Comparison of ENCODE assay signal across 1 cellular context in the genomic region with DNA sequence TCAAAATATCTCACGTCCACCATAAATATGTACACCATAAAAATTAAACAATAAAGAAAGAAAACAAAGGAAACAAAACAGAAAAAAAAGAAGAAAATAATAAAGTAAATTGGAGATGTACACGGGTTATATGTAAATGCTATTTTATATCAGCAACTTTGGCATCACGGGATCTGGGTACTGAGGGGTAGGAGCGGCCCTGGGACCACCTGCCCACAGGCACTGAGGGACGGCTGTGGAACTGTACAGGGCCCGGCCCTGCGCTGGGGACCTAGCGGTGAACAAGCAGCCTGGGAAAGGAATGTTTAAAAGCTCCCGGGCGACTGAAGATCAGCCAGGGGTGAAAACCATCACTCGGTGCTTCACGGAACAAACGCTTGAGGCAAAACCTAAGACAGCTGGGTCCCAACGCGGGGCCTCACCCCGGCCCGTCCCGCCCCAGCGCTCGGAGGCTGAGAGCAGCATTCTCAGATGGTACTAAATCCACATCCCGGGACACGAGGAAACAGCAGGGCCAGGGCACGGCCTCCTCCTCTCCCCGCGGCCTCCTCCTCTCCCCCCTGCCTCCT.
TF ChIP-seq lines count a peak whose summit lies in the region.

No MANE protein-coding gene starts in this region.

TF ChIP-seq in GM23338, 12 proteins besides CTCF, POLR2A, EP300 and RAD21 (continued from another document):
- TF ChIP-seq, protein P1, sequence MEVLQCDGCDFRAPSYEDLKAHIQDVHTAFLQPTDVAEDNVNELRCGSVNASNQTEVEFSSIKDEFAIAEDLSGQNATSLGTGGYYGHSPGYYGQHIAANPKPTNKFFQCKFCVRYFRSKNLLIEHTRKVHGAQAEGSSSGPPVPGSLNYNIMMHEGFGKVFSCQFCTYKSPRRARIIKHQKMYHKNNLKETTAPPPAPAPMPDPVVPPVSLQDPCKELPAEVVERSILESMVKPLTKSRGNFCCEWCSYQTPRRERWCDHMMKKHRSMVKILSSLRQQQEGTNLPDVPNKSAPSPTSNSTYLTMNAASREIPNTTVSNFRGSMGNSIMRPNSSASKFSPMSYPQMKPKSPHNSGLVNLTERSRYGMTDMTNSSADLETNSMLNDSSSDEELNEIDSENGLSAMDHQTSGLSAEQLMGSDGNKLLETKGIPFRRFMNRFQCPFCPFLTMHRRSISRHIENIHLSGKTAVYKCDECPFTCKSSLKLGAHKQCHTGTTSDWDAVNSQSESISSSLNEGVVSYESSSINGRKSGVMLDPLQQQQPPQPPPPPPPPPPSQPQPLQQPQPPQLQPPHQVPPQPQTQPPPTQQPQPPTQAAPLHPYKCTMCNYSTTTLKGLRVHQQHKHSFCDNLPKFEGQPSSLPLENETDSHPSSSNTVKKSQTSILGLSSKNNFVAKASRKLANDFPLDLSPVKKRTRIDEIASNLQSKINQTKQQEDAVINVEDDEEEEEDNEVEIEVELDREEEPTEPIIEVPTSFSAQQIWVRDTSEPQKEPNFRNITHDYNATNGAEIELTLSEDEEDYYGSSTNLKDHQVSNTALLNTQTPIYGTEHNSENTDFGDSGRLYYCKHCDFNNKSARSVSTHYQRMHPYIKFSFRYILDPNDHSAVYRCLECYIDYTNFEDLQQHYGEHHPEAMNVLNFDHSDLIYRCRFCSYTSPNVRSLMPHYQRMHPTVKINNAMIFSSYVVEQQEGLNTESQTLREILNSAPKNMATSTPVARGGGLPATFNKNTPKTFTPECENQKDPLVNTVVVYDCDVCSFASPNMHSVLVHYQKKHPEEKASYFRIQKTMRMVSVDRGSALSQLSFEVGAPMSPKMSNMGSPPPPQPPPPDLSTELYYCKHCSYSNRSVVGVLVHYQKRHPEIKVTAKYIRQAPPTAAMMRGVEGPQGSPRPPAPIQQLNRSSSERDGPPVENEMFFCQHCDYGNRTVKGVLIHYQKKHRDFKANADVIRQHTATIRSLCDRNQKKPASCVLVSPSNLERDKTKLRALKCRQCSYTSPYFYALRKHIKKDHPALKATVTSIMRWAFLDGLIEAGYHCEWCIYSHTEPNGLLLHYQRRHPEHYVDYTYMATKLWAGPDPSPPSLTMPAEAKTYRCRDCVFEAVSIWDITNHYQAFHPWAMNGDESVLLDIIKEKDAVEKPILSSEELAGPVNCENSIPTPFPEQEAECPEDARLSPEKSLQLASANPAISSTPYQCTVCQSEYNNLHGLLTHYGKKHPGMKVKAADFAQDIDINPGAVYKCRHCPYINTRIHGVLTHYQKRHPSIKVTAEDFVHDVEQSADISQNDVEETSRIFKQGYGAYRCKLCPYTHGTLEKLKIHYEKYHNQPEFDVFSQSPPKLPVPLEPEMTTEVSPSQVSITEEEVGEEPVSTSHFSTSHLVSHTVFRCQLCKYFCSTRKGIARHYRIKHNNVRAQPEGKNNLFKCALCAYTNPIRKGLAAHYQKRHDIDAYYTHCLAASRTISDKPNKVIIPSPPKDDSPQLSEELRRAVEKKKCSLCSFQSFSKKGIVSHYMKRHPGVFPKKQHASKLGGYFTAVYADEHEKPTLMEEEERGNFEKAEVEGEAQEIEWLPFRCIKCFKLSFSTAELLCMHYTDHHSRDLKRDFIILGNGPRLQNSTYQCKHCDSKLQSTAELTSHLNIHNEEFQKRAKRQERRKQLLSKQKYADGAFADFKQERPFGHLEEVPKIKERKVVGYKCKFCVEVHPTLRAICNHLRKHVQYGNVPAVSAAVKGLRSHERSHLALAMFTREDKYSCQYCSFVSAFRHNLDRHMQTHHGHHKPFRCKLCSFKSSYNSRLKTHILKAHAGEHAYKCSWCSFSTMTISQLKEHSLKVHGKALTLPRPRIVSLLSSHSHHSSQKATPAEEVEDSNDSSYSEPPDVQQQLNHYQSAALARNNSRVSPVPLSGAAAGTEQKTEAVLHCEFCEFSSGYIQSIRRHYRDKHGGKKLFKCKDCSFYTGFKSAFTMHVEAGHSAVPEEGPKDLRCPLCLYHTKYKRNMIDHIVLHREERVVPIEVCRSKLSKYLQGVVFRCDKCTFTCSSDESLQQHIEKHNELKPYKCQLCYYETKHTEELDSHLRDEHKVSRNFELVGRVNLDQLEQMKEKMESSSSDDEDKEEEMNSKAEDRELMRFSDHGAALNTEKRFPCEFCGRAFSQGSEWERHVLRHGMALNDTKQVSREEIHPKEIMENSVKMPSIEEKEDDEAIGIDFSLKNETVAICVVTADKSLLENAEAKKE (CRISPR knock-in tag; IDR thresholded peaks at IDR 0.05) = no peak
- TF ChIP-seq, protein P2, sequence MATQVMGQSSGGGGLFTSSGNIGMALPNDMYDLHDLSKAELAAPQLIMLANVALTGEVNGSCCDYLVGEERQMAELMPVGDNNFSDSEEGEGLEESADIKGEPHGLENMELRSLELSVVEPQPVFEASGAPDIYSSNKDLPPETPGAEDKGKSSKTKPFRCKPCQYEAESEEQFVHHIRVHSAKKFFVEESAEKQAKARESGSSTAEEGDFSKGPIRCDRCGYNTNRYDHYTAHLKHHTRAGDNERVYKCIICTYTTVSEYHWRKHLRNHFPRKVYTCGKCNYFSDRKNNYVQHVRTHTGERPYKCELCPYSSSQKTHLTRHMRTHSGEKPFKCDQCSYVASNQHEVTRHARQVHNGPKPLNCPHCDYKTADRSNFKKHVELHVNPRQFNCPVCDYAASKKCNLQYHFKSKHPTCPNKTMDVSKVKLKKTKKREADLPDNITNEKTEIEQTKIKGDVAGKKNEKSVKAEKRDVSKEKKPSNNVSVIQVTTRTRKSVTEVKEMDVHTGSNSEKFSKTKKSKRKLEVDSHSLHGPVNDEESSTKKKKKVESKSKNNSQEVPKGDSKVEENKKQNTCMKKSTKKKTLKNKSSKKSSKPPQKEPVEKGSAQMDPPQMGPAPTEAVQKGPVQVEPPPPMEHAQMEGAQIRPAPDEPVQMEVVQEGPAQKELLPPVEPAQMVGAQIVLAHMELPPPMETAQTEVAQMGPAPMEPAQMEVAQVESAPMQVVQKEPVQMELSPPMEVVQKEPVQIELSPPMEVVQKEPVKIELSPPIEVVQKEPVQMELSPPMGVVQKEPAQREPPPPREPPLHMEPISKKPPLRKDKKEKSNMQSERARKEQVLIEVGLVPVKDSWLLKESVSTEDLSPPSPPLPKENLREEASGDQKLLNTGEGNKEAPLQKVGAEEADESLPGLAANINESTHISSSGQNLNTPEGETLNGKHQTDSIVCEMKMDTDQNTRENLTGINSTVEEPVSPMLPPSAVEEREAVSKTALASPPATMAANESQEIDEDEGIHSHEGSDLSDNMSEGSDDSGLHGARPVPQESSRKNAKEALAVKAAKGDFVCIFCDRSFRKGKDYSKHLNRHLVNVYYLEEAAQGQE (IDR thresholded peaks at IDR 0.05; ENCODE audit: unreplicated experiment) = no peak
- no peak for TF ChIP-seq POLR2AphosphoS5 (IDR thresholded peaks at IDR 0.05; ENCODE audit: low read depth)
- no peak for TF ChIP-seq NANOG (IDR thresholded peaks at IDR 0.05; ENCODE audit: borderline replicate concordance)
- no peak for TF ChIP-seq STAT1 (IDR thresholded peaks at IDR 0.05; ENCODE audit: unreplicated experiment)
- no peak for TF ChIP-seq ZNF114 (CRISPR knock-in tag; IDR thresholded peaks at IDR 0.05)
- no peak for TF ChIP-seq ZNF331 (CRISPR knock-in tag; IDR thresholded peaks at IDR 0.05; ENCODE audit: low read depth)
- TF ChIP-seq EZH2phosphoT487 (IDR thresholded peaks at IDR 0.05; ENCODE audit: unreplicated experiment) = no peak
- TF ChIP-seq CREB1 (CRISPR knock-in tag; IDR thresholded peaks at IDR 0.05; ENCODE audit: low read depth) = no peak
- TF ChIP-seq, protein P3, sequence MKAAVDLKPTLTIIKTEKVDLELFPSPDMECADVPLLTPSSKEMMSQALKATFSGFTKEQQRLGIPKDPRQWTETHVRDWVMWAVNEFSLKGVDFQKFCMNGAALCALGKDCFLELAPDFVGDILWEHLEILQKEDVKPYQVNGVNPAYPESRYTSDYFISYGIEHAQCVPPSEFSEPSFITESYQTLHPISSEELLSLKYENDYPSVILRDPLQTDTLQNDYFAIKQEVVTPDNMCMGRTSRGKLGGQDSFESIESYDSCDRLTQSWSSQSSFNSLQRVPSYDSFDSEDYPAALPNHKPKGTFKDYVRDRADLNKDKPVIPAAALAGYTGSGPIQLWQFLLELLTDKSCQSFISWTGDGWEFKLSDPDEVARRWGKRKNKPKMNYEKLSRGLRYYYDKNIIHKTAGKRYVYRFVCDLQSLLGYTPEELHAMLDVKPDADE (IDR thresholded peaks at IDR 0.05) = no peak
- TF ChIP-seq EZH2 (IDR thresholded peaks at IDR 0.05; ENCODE audit: low read depth, unreplicated experiment) = no peak
